Comparison of ENCODE assay signal across 10 cellular contexts in the genomic region with DNA sequence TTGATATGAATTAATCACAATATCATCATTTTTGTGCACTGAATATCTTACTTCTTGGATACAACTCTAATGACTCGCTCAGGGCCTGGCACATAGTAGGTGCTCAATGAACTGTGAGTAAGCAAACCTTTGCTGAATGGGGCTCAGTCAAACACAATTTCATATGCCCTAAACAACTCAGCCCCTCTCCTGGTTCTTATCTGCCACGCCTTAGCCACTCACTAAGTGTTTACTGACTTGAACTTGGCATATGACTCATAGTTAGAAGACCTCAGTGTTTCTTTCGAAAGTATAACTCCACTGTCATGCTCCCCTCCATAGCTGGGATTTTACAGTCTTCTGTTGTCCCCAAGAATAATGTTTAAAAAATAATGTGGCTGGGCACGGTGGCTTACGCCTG. TPM values are rescaled to one million over a fixed set of nuclear protein-coding genes. Genes with fewer than 3 reads are reported as not detected.
DNase-seq lines count a peak whose midpoint lies in the region; ATAC-seq and TF ChIP-seq lines count a peak whose summit lies in the region.
"Had no signal": no experiment of that assay in that cellular context is flagged by ENCODE, and none has a peak within 500 bp of the region (broad histone marks: within the 10 kb centered on the region; RNA-seq: fewer than 3 reads in every experiment).

No MANE protein-coding gene starts in this region.

- no peak overlapping the region for H3K4me3 Mint-ChIP-seq in T-helper 17 cell

- no peak for TF ChIP-seq POLR2A in gastroesophageal sphincter (IDR thresholded peaks at IDR 0.05)

- H3K27ac Mint-ChIP-seq in T-helper 17 cell, result no peak overlapping the region

- ATAC-seq in T-helper 17 cell (no peak), gastroesophageal sphincter (no peak)

- H3K36me3 ChIP-seq in SJCRH30 (no peaks in the 10 kb centered on the region), gastroesophageal sphincter (no peaks in the 10 kb centered on the region)

- H3K4me1 Mint-ChIP-seq in T-helper 17 cell, result peaks cover 7% of the 10 kb centered on the region

- TF ChIP-seq EP300 in gastroesophageal sphincter (IDR thresholded peaks at IDR 0.05), result no peak

- peaks cover under 1% of the 10 kb centered on the region for H3K27me3 Mint-ChIP-seq in T-helper 17 cell

- no peaks in the 10 kb centered on the region for H3K9me3 ChIP-seq in SJCRH30 (replicated peaks)
- H3K9me3 ChIP-seq in T-helper 17 cell (ENCODE audit: control insufficient read depth, low read length, poor library complexity, severe bottlenecking), result no peaks in the 10 kb centered on the region
- no peaks in the 10 kb centered on the region for H3K9me3 ChIP-seq in gastroesophageal sphincter

- DNase-seq in DMS53 (lab: John Stamatoyannopoulos, UW) (peak; percentile 33), DMS53 treated with DMSO at 0.1 percent for 48 hours (lab: John Stamatoyannopoulos, UW; ENCODE audit: unreplicated experiment) (no peak), NOMO-1 (lab: John Stamatoyannopoulos, UW; ENCODE audit: unreplicated experiment in 2 of 2) (peak; percentile 19 to 70), amniotic epithelial cell (ENCODE audit: low read depth) (peak; percentile 85), SJCRH30 (no peak), T-helper 17 cell (no peak)
- DNase-seq in stimulated activated CD4-positive, alpha-beta T cell treated with anti-CD3 and anti-CD28 coated beads, Interleukin-4, amount 100 ng/mL, for 1 hour, result peak; percentile 29

- H3K4me1 ChIP-seq in SJCRH30 (peaks cover 4% of the 10 kb centered on the region; the same call in 1 of the 2 replicates), gastroesophageal sphincter (peaks cover 0 to 12% (median 5%) of the 10 kb centered on the region in 3 donors)

- H3K27ac ChIP-seq in SJCRH30 (no peak overlapping the region), gastroesophageal sphincter (no peak overlapping the region)
- H3K27ac ChIP-seq: 22Rv1, VCaP had no signal

- TF ChIP-seq CTCF in gastroesophageal sphincter (IDR thresholded peaks at IDR 0.05), result no peak

- H3K4me3 ChIP-seq in SJCRH30 (no peak overlapping the region), gastroesophageal sphincter (no peak overlapping the region)

- 74 to 91% methylated on average over 3 to 5 of the region's 5 CpGs for WGBS in gastroesophageal sphincter (ENCODE audit: low coverage in 1 of 2), 2 donors

- no peaks in the 10 kb centered on the region for H3K27me3 ChIP-seq in SJCRH30
- peaks cover 59% of the 10 kb centered on the region for H3K27me3 ChIP-seq in gastroesophageal sphincter

- no peaks in the 10 kb centered on the region for H3K36me3 Mint-ChIP-seq in T-helper 17 cell (ENCODE audit: low read depth)

RNA-seq across cellular contexts. Expression of a gene that starts 4.8 kb away (rescaled TPM):
- not detected in 2 replicates for total RNA-seq in SJCRH30 (2014; rRNA removed; shearing (Covaris generic))
- total RNA-seq in T-helper 17 cell (1 to 10 TPM in 1 of 2 donors, under 1 TPM in 1; 0.65 to 1.3 TPM), gastroesophageal sphincter (1 to 10 TPM in 3 of 4 donors, under 1 TPM in 1; 0.93 to 2.8 (median 1.2) TPM)

RNA-seq across cellular contexts. Expression of a gene that starts 48.9 kb away (rescaled TPM):
- not detected in 2 replicates for total RNA-seq in SJCRH30 (2014; rRNA removed; shearing (Covaris generic))
- total RNA-seq in T-helper 17 cell (not detected), gastroesophageal sphincter (under 1 TPM in 2 of 4 donors, not detected in 2; 0.57 to 0.58 TPM)

Comparison
In these comparisons a context has a peak if more than half of its experiments do, and no peak if none do; other contexts are left out.
1. DNase-seq: peak in DMS53 (single experiment), NOMO-1 (2 of 2), amniotic epithelial cell (single experiment) and stimulated activated CD4-positive, alpha-beta T cell treated with anti-CD3 and anti-CD28 coated beads, Interleukin-4, amount 100 ng/mL, for 1 hour (single experiment); none in DMS53 treated with DMSO at 0.1 percent for 48 hours (single experiment), SJCRH30 (0 of 2) and T-helper 17 cell (0 of 3).